In genomic region chr5:2991884-2992283, GRCh38 we compare ENCODE assay signal across 24 cellular contexts.
"Had no signal": no experiment of that assay in that cellular context is flagged by ENCODE, and none has a peak within 500 bp of the region (broad histone marks: within the 10 kb centered on the region; RNA-seq: fewer than 3 reads in every experiment).

No MANE protein-coding gene starts in this region.

- H3K36me3 Mint-ChIP-seq: memory B cell; naive thymus-derived CD4-positive, alpha-beta T cell; stimulated activated naive B cell treated with anti-CD40 and anti-IgM and Interleukin-4, amounts not matched to agents 10 μg/mL and 1 μg/mL and 100 μg/mL, for 72 hours had no signal

- H3K4me1 ChIP-seq: breast epithelium, foreskin keratinocyte, left ventricle myocardium inferior, tibial artery, uterus had no signal

- DNase-seq: activated CD4-positive, alpha-beta T cell treated with anti-CD3 and anti-CD28 coated beads, Interleukin-2, amount 50 U/mL, for 4 hours; activated CD4-positive, CD25-positive, alpha-beta regulatory T cell treated with anti-CD3 and anti-CD28 coated beads, Interleukin-2, amount 50 U/mL, for 72 hours; activated naive CD4-positive, alpha-beta T cell treated with anti-CD3 and anti-CD28 coated beads for 36 hours; activated naive CD8-positive, alpha-beta T cell treated with anti-CD3 and anti-CD28 coated beads, Interleukin-2, amount 50 U/mL, for 24 hours; activated T-cell treated with anti-CD3 and anti-CD28 coated beads for 4 hours; aorta; cerebellar nuclear complex; effector memory CD4-positive, alpha-beta T cell; foreskin keratinocyte; glutamatergic neuron; hypothalamus; kidney; left ventricle myocardium inferior; mucosa of descending colon; naive thymus-derived CD4-positive, alpha-beta T cell; retina; stimulated activated CD4-positive, alpha-beta T cell treated with anti-CD3 and anti-CD28 coated beads, Interleukin-4, amount 100 ng/mL, for 1 hour; stimulated activated naive B cell treated with anti-CD40 and anti-IgM and Interleukin-4, amounts not matched to agents 10 μg/mL and 1 μg/mL and 100 μg/mL, for 72 hours; tibial artery; uterus had no signal

- H3K36me3 ChIP-seq: breast epithelium, left ventricle myocardium inferior, tibial artery, uterus had no signal

- H3K27me3 Mint-ChIP-seq: activated naive CD8-positive, alpha-beta T cell treated with anti-CD3 and anti-CD28 coated beads, Interleukin-2, amount 50 U/mL, for 24 hours; activated T-helper 17 cell treated with anti-CD3 and anti-CD28 coated beads, Interleukin-2, amount 50 U/mL, for 72 hours; dendritic cell treated with granulocyte-macrophage colony-stimulating factor and Interleukin-4, amounts not matched to agents 40 ng/mL and 50 ng/mL, for 4 days; memory B cell; naive thymus-derived CD4-positive, alpha-beta T cell; stimulated activated naive B cell treated with anti-CD40 and anti-IgM and Interleukin-4, amounts not matched to agents 10 μg/mL and 1 μg/mL and 100 μg/mL, for 72 hours had no signal

- H3K4me3 ChIP-seq: breast epithelium, left ventricle myocardium inferior, mucosa of descending colon, tibial artery, uterus had no signal

- H3K9me3 ChIP-seq: breast epithelium, left ventricle myocardium inferior, tibial artery, uterus had no signal

- H3K27ac Mint-ChIP-seq: activated naive CD4-positive, alpha-beta T cell treated with anti-CD3 and anti-CD28 coated beads for 36 hours; activated naive CD8-positive, alpha-beta T cell treated with anti-CD3 and anti-CD28 coated beads, Interleukin-2, amount 50 U/mL, for 24 hours; activated T-helper 17 cell treated with anti-CD3 and anti-CD28 coated beads, Interleukin-2, amount 50 U/mL, for 72 hours; dendritic cell treated with granulocyte-macrophage colony-stimulating factor and Interleukin-4, amounts not matched to agents 40 ng/mL and 50 ng/mL, for 4 days; memory B cell; naive thymus-derived CD4-positive, alpha-beta T cell; stimulated activated naive B cell treated with anti-CD40 and anti-IgM and Interleukin-4, amounts not matched to agents 10 μg/mL and 1 μg/mL and 100 μg/mL, for 72 hours had no signal

- H3K27me3 ChIP-seq: foreskin keratinocyte, tibial artery, uterus had no signal

- H3K4me3 Mint-ChIP-seq: activated naive CD4-positive, alpha-beta T cell treated with anti-CD3 and anti-CD28 coated beads for 36 hours; activated naive CD8-positive, alpha-beta T cell treated with anti-CD3 and anti-CD28 coated beads, Interleukin-2, amount 50 U/mL, for 24 hours; activated T-helper 17 cell treated with anti-CD3 and anti-CD28 coated beads, Interleukin-2, amount 50 U/mL, for 72 hours; dendritic cell treated with granulocyte-macrophage colony-stimulating factor and Interleukin-4, amounts not matched to agents 40 ng/mL and 50 ng/mL, for 4 days; memory B cell; naive thymus-derived CD4-positive, alpha-beta T cell; stimulated activated naive B cell treated with anti-CD40 and anti-IgM and Interleukin-4, amounts not matched to agents 10 μg/mL and 1 μg/mL and 100 μg/mL, for 72 hours had no signal

- H3K4me1 Mint-ChIP-seq: activated naive CD8-positive, alpha-beta T cell treated with anti-CD3 and anti-CD28 coated beads, Interleukin-2, amount 50 U/mL, for 24 hours; activated T-helper 17 cell treated with anti-CD3 and anti-CD28 coated beads, Interleukin-2, amount 50 U/mL, for 72 hours; memory B cell; naive thymus-derived CD4-positive, alpha-beta T cell; stimulated activated naive B cell treated with anti-CD40 and anti-IgM and Interleukin-4, amounts not matched to agents 10 μg/mL and 1 μg/mL and 100 μg/mL, for 72 hours had no signal

- H3K27ac ChIP-seq: breast epithelium, foreskin keratinocyte, left ventricle myocardium inferior, tibial artery, uterus had no signal

- H3K9me3 Mint-ChIP-seq: dendritic cell treated with granulocyte-macrophage colony-stimulating factor and Interleukin-4, amounts not matched to agents 40 ng/mL and 50 ng/mL, for 4 days had no signal
